Comparison of ENCODE assay signal across 27 cellular contexts in genomic region chr5:136526021-136526420, GRCh38.
"Had no signal": no experiment of that assay in that cellular context is flagged by ENCODE, and none has a peak within 500 bp of the region (broad histone marks: within the 10 kb centered on the region; RNA-seq: fewer than 3 reads in every experiment).

No MANE protein-coding gene starts in this region.

- H3K27me3 ChIP-seq: gastrocnemius medialis, ovary, sigmoid colon, spleen, tibial nerve, upper lobe of right lung, uterus had no signal

- H3K4me3 Mint-ChIP-seq: effector memory CD8-positive, alpha-beta T cell; memory B cell; mesothelial cell of epicardium; naive B cell; natural killer cell treated with Interleukin-12 subunit alpha and Interleukin-12 subunit beta and Interleukin-15 and Interleukin-18, amount 100 ng/mL, for 72 hours; stimulated activated naive B cell treated with anti-CD40 and anti-IgM and Interleukin-4, amounts not matched to agents 10 μg/mL and 1 μg/mL and 100 μg/mL, for 72 hours; stimulated activated naive CD8-positive, alpha-beta T cell treated with anti-CD3 and anti-CD28 coated beads, Interleukin-15, Interleukin-2, amounts not matched to agents 100 ng/mL and 50 ng/mL, for 24 hours had no signal

- ATAC-seq: effector memory CD8-positive, alpha-beta T cell; gastrocnemius medialis; left lobe of liver; mucosa of descending colon; natural killer cell treated with Interleukin-12 subunit alpha and Interleukin-12 subunit beta and Interleukin-15 and Interleukin-18, amount 100 ng/mL, for 72 hours; psoas muscle; right cardiac atrium; stimulated activated naive B cell treated with anti-CD40 and anti-IgM and Interleukin-4, amounts not matched to agents 10 μg/mL and 1 μg/mL and 100 μg/mL, for 72 hours; upper lobe of right lung had no signal

- H3K36me3 Mint-ChIP-seq: memory B cell; mesothelial cell of epicardium; naive B cell; natural killer cell treated with Interleukin-12 subunit alpha and Interleukin-12 subunit beta and Interleukin-15 and Interleukin-18, amount 100 ng/mL, for 72 hours; stimulated activated naive B cell treated with anti-CD40 and anti-IgM and Interleukin-4, amounts not matched to agents 10 μg/mL and 1 μg/mL and 100 μg/mL, for 72 hours had no signal

- H3K27ac Mint-ChIP-seq: effector memory CD8-positive, alpha-beta T cell; memory B cell; mesothelial cell of epicardium; naive B cell; natural killer cell treated with Interleukin-12 subunit alpha and Interleukin-12 subunit beta and Interleukin-15 and Interleukin-18, amount 100 ng/mL, for 72 hours; stimulated activated naive B cell treated with anti-CD40 and anti-IgM and Interleukin-4, amounts not matched to agents 10 μg/mL and 1 μg/mL and 100 μg/mL, for 72 hours; stimulated activated naive CD8-positive, alpha-beta T cell treated with anti-CD3 and anti-CD28 coated beads, Interleukin-15, Interleukin-2, amounts not matched to agents 100 ng/mL and 50 ng/mL, for 24 hours had no signal

- H3K27me3 Mint-ChIP-seq: effector memory CD8-positive, alpha-beta T cell; memory B cell; naive B cell; natural killer cell treated with Interleukin-12 subunit alpha and Interleukin-12 subunit beta and Interleukin-15 and Interleukin-18, amount 100 ng/mL, for 72 hours; stimulated activated naive B cell treated with anti-CD40 and anti-IgM and Interleukin-4, amounts not matched to agents 10 μg/mL and 1 μg/mL and 100 μg/mL, for 72 hours; stimulated activated naive CD8-positive, alpha-beta T cell treated with anti-CD3 and anti-CD28 coated beads, Interleukin-15, Interleukin-2, amounts not matched to agents 100 ng/mL and 50 ng/mL, for 24 hours had no signal

- H3K27ac ChIP-seq: coronary artery, gastrocnemius medialis, ovary, psoas muscle, sigmoid colon, spleen, thoracic aorta, tibial nerve, upper lobe of right lung, uterus had no signal

- H3K9me3 Mint-ChIP-seq: effector memory CD8-positive, alpha-beta T cell; stimulated activated naive B cell treated with anti-CD40 and anti-IgM and Interleukin-4, amounts not matched to agents 10 μg/mL and 1 μg/mL and 100 μg/mL, for 72 hours; stimulated activated naive CD8-positive, alpha-beta T cell treated with anti-CD3 and anti-CD28 coated beads, Interleukin-15, Interleukin-2, amounts not matched to agents 100 ng/mL and 50 ng/mL, for 24 hours had no signal

- H3K36me3 ChIP-seq: gastrocnemius medialis, ovary, sigmoid colon, spleen, thoracic aorta, tibial nerve, upper lobe of right lung, uterus had no signal

- FAIRE-seq: kidney had no signal

- H3K9me3 ChIP-seq: gastrocnemius medialis, mucosa of descending colon, ovary, psoas muscle, sigmoid colon, spleen, thoracic aorta, tibial nerve, upper lobe of right lung, uterus had no signal

- H3K4me1 ChIP-seq: gastrocnemius medialis, psoas muscle, sigmoid colon, spleen, tibial nerve, upper lobe of right lung, uterus had no signal

- H3K4me1 Mint-ChIP-seq: memory B cell; naive B cell; stimulated activated naive B cell treated with anti-CD40 and anti-IgM and Interleukin-4, amounts not matched to agents 10 μg/mL and 1 μg/mL and 100 μg/mL, for 72 hours had no signal

- DNase-seq: effector memory CD8-positive, alpha-beta T cell; foreskin fibroblast; gastrocnemius medialis; head of caudate nucleus; kidney; mucosa of descending colon; naive B cell; occipital lobe; ovary; posterior cingulate gyrus; psoas muscle; right cardiac atrium; sigmoid colon; spleen; stimulated activated CD4-positive, alpha-beta T cell treated with anti-CD3 and anti-CD28 coated beads, Interleukin-4, amount 100 ng/mL, for 4 hours; stimulated activated naive B cell treated with anti-CD40 and anti-IgM and Interleukin-4, amounts not matched to agents 10 μg/mL and 1 μg/mL and 100 μg/mL, for 72 hours; upper lobe of right lung; uterus had no signal

- H3K4me3 ChIP-seq: coronary artery, gastrocnemius medialis, lung, mucosa of descending colon, ovary, psoas muscle, sigmoid colon, spleen, thoracic aorta, tibial nerve, upper lobe of right lung, uterus had no signal
